In the genomic region with DNA sequence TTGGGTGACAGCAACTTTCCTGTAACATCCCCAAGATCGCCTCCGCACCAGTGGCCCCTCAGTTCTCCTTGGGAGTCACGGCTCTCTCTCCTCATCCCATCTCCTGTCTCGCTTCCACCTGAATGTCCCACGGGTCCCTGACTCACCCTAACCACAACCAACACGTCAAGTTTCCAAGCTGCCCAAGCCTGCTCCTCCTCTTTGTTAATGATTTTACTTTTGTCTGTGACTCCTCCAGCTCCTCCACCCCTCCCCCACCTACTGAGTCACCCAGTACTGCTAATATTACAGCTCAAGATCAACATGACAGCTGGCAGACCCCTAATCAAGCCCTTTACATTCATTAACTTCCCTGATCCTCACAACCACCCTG, we compare ENCODE assay signal across 1 cellular context.
TF ChIP-seq lines count a peak whose summit lies in the region.

No MANE protein-coding gene starts in this region.

TF ChIP-seq in IMR-90, 13 proteins besides CTCF, POLR2A, EP300 and RAD21:
- TF ChIP-seq BHLHE40 (IDR thresholded peaks at IDR 0.05; ENCODE audit: low read depth, low read length) (peak; percentile 55), MAZ (IDR thresholded peaks at IDR 0.05; ENCODE audit: borderline replicate concordance, low read depth, low read length) (peak; percentile 44; the same call in 1 of the 2 replicates), MAFK (IDR thresholded peaks at IDR 0.05; ENCODE audit: low read depth, low read length) (no peak), FOS (IDR thresholded peaks at IDR 0.05; ENCODE audit: low read depth, low read length) (peak; percentile 88)
